Comparison of ENCODE assay signal across 25 cellular contexts in the genomic region with DNA sequence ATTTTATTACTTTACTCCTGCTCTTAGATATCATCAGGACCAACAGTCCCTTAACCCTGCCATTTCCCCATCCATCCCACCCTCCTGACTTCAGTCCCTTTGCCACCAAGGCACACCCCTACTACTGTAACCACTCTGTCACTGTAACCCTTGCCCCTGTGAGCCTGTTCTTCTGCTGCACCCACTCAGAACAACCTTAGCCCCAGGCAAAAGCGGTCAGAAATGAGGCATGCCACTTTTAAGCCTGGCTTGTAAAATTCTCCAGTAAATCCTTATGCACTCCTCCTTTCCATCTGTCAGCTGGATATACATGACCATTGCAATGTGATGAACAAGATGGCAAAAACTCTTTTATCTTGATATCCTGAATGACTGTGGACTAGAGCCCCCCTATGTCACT.
"Had no signal": no experiment of that assay in that cellular context is flagged by ENCODE, and none has a peak within 500 bp of the region (broad histone marks: within the 10 kb centered on the region; RNA-seq: fewer than 3 reads in every experiment).

No MANE protein-coding gene starts in this region.

- H3K9ac ChIP-seq: parathyroid adenoma had no signal

- H3K27ac ChIP-seq: coronary artery, epithelial cell of prostate, esophagus muscularis mucosa, gastroesophageal sphincter, parathyroid adenoma, psoas muscle, spleen, tibial artery, upper lobe of right lung, vagina had no signal

- H3K36me3 ChIP-seq: esophagus muscularis mucosa, gastroesophageal sphincter, spleen, tibial artery, upper lobe of right lung, vagina had no signal

- H3K36me3 Mint-ChIP-seq: immature natural killer cell; naive B cell; stimulated activated memory B cell treated with anti-CD40 and anti-IgM and Interleukin-4, amounts not matched to agents 10 μg/mL and 1 μg/mL and 100 μg/mL, for 72 hours had no signal

- H3K27me3 Mint-ChIP-seq: stimulated activated memory B cell treated with anti-CD40 and anti-IgM and Interleukin-4, amounts not matched to agents 10 μg/mL and 1 μg/mL and 100 μg/mL, for 72 hours had no signal

- DNase-seq: effector CD8-positive, alpha-beta T cell; immature natural killer cell; left colon; left ventricle myocardium superior; mesendoderm; naive B cell; psoas muscle; spleen; stimulated activated CD4-positive, alpha-beta T cell treated with anti-CD3 and anti-CD28 coated beads, Interleukin-15, amount 100 ng/mL, for 24 hours; stimulated activated CD4-positive, alpha-beta T cell treated with anti-CD3 and anti-CD28 coated beads, Interleukin-1b, Interleukin-23, amount 100 ng/mL, for 48 hours; stimulated activated CD4-positive, alpha-beta T cell treated with anti-CD3 and anti-CD28 coated beads, Interleukin-4, amount 100 ng/mL, for 24 hours; tibial artery; upper lobe of right lung had no signal

- H3K79me2 ChIP-seq: parathyroid adenoma had no signal

- H3K27me3 ChIP-seq: esophagus muscularis mucosa, gastroesophageal sphincter, spleen, tibial artery, upper lobe of right lung, vagina had no signal

- H3K4me3 ChIP-seq: coronary artery, esophagus muscularis mucosa, gastroesophageal sphincter, lung, psoas muscle, spleen, tibial artery, upper lobe of right lung, vagina had no signal

- ATAC-seq: gastroesophageal sphincter; left colon; left ventricle myocardium superior; psoas muscle; sciatic nerve; stimulated activated memory B cell treated with anti-CD40 and anti-IgM and Interleukin-4, amounts not matched to agents 10 μg/mL and 1 μg/mL and 100 μg/mL, for 72 hours; upper lobe of right lung had no signal

- H3K4me3 Mint-ChIP-seq: immature natural killer cell; naive B cell; nephron; stimulated activated memory B cell treated with anti-CD40 and anti-IgM and Interleukin-4, amounts not matched to agents 10 μg/mL and 1 μg/mL and 100 μg/mL, for 72 hours; stimulated activated naive CD8-positive, alpha-beta T cell treated with anti-CD3 and anti-CD28 coated beads, Interleukin-15, Interleukin-2, amounts not matched to agents 100 ng/mL and 50 ng/mL, for 24 hours had no signal

- H3K9me3 Mint-ChIP-seq: stimulated activated memory B cell treated with anti-CD40 and anti-IgM and Interleukin-4, amounts not matched to agents 10 μg/mL and 1 μg/mL and 100 μg/mL, for 72 hours; stimulated activated naive CD8-positive, alpha-beta T cell treated with anti-CD3 and anti-CD28 coated beads, Interleukin-15, Interleukin-2, amounts not matched to agents 100 ng/mL and 50 ng/mL, for 24 hours had no signal

- H3K4me1 Mint-ChIP-seq: immature natural killer cell; naive B cell; stimulated activated memory B cell treated with anti-CD40 and anti-IgM and Interleukin-4, amounts not matched to agents 10 μg/mL and 1 μg/mL and 100 μg/mL, for 72 hours had no signal

- H2AFZ ChIP-seq: parathyroid adenoma had no signal

- H3K9me3 ChIP-seq: esophagus muscularis mucosa, gastroesophageal sphincter, psoas muscle, tibial artery, upper lobe of right lung, vagina had no signal

- H3K4me1 ChIP-seq: esophagus muscularis mucosa, gastroesophageal sphincter, parathyroid adenoma, psoas muscle, spleen, tibial artery, upper lobe of right lung, vagina had no signal

- FAIRE-seq: endometrium had no signal
